10 cellular contexts compared by ENCODE assay signal in the genomic region with DNA sequence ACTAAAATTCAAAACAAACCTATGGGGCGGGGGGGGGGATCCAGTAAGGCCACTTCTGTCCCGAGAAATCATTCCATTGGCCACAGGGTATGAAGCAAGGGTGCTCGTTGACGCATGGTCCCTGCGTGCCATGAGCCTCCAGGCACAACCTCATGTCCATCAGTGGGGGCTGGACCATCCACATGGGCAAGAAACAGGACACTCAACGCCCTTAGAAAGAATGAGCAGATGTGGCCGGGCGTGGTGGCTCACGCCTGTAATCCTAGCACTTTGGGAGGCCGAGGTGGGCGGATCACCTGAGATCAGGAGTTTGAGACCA. TPM values are rescaled to one million over a fixed set of nuclear protein-coding genes. Genes with fewer than 3 reads are reported as not detected.
DNase-seq lines count a peak whose midpoint lies in the region; ATAC-seq and TF ChIP-seq lines count a peak whose summit lies in the region.
"Had no signal": no experiment of that assay in that cellular context is flagged by ENCODE, and none has a peak within 500 bp of the region (broad histone marks: within the 10 kb centered on the region; RNA-seq: fewer than 3 reads in every experiment).

No MANE protein-coding gene starts in this region.

- DNase-seq in activated CD4-positive, alpha-beta T cell treated with anti-CD3 and anti-CD28 coated beads, Interleukin-2, amount 10 ng/mL, durations not matched to agents 7 days and 5 days, result no peak
- DNase-seq in activated CD4-positive, alpha-beta T cell treated with anti-CD3 and anti-CD28 coated beads for 4 hours, result no peak
- DNase-seq in breast epithelium (ENCODE audit: low spot score in 2 of 2), result no peak
- no peak for DNase-seq in memory B cell (ENCODE audit: low spot score in 2 of 2)
- DNase-seq in thyroid gland, result peak in 1 of 2 donors; percentile 51
- DNase-seq in NCI-H2029 treated with DMSO at 0.1 percent for 48 hours (lab: John Stamatoyannopoulos, UW), result no peak
- DNase-seq in NCI-H2107 treated with DMSO at 0.1 percent for 48 hours (lab: John Stamatoyannopoulos, UW; ENCODE audit: unreplicated experiment), result no peak
- DNase-seq: effector CD4-positive, alpha-beta T cell; NCI-H2081 treated with DMSO at 0.1 percent for 48 hours had no signal

- H3K9me3 ChIP-seq in breast epithelium (no peaks in the 10 kb centered on the region), thyroid gland (no peaks in the 10 kb centered on the region)

- POLR2A ChIA-PET in activated CD4-positive, alpha-beta T cell treated with anti-CD3 and anti-CD28 coated beads, Interleukin-2, amount 10 ng/mL, durations not matched to agents 7 days and 5 days (lab: Charles Lee), result no interaction called here

- no peak for TF ChIP-seq POLR2A in breast epithelium (IDR thresholded peaks at IDR 0.05)
- TF ChIP-seq POLR2A in thyroid gland (IDR thresholded peaks at IDR 0.05), result no peak

- peaks cover 16% of the 10 kb centered on the region for H3K4me1 Mint-ChIP-seq in activated CD4-positive, alpha-beta T cell treated with anti-CD3 and anti-CD28 coated beads, Interleukin-2, amount 10 ng/mL, durations not matched to agents 7 days and 5 days
- peaks cover 13% of the 10 kb centered on the region for H3K4me1 Mint-ChIP-seq in memory B cell

- H3K4me3 ChIP-seq in breast epithelium (no peak overlapping the region), thyroid gland (replicated peaks in 1 of 3) (no peak overlapping the region)

- intact Hi-C loops in breast epithelium (cut with DNase I; ENCODE audit: low total_unique reads) (no loop called here), thyroid gland (cut with DNase I) (no loop called here)

- no peaks in the 10 kb centered on the region for H3K36me3 Mint-ChIP-seq in activated CD4-positive, alpha-beta T cell treated with anti-CD3 and anti-CD28 coated beads, Interleukin-2, amount 10 ng/mL, durations not matched to agents 7 days and 5 days (ENCODE audit: low read depth)
- H3K36me3 Mint-ChIP-seq in memory B cell, result peaks cover 8% of the 10 kb centered on the region

- TF ChIP-seq CTCF in breast epithelium (IDR thresholded peaks at IDR 0.05), result no peak
- no peak for TF ChIP-seq CTCF in thyroid gland (IDR thresholded peaks at IDR 0.05)

- CTCF ChIA-PET in activated CD4-positive, alpha-beta T cell treated with anti-CD3 and anti-CD28 coated beads, Interleukin-2, amount 10 ng/mL, durations not matched to agents 7 days and 5 days (lab: Charles Lee), result interaction anchor here (1.1 kb wide), 1 partner anchor 13 kb away, joined by 3 read pairs; no protein-coding TSS in a partner anchor

- H3K27me3 ChIP-seq in breast epithelium (no peaks in the 10 kb centered on the region), thyroid gland (no peaks in the 10 kb centered on the region)

- peak overlapping the region; percentile 82 for H3K27ac Mint-ChIP-seq in activated CD4-positive, alpha-beta T cell treated with anti-CD3 and anti-CD28 coated beads, Interleukin-2, amount 10 ng/mL, durations not matched to agents 7 days and 5 days
- H3K27ac Mint-ChIP-seq in memory B cell, result peak overlapping the region; percentile 12

- H3K36me3 ChIP-seq in breast epithelium, result no peaks in the 10 kb centered on the region
- H3K36me3 ChIP-seq in thyroid gland, result no peaks in the 10 kb centered on the region

- no peak for ATAC-seq in memory B cell (ENCODE audit: low read depth)
- no peak for ATAC-seq in GM18867 (IDR thresholded peaks at IDR 0.05; ENCODE audit: unreplicated experiment)

- no peak overlapping the region for H3K4me3 Mint-ChIP-seq in activated CD4-positive, alpha-beta T cell treated with anti-CD3 and anti-CD28 coated beads, Interleukin-2, amount 10 ng/mL, durations not matched to agents 7 days and 5 days
- H3K4me3 Mint-ChIP-seq in memory B cell, result peak overlapping the region; percentile 67

- H3K4me1 ChIP-seq in breast epithelium (no peaks in the 10 kb centered on the region), thyroid gland (peaks cover 13 to 57% of the 10 kb centered on the region in 2 donors)

- peaks cover 7% of the 10 kb centered on the region for H3K27me3 Mint-ChIP-seq in activated CD4-positive, alpha-beta T cell treated with anti-CD3 and anti-CD28 coated beads, Interleukin-2, amount 10 ng/mL, durations not matched to agents 7 days and 5 days
- no peaks in the 10 kb centered on the region for H3K27me3 Mint-ChIP-seq in memory B cell

- no peaks in the 10 kb centered on the region for H3K9me3 Mint-ChIP-seq in activated CD4-positive, alpha-beta T cell treated with anti-CD3 and anti-CD28 coated beads, Interleukin-2, amount 10 ng/mL, durations not matched to agents 7 days and 5 days
- no peaks in the 10 kb centered on the region for H3K9me3 Mint-ChIP-seq in memory B cell

- WGBS in thyroid gland, 2 donors, result 49 to 76% methylated on average over 6 to 11 of the region's 11 CpGs

- H3K27ac ChIP-seq in breast epithelium (peak overlapping the region; percentile 33 to 34), thyroid gland (peak overlapping the region; percentile 20 to 87 (median 68))

RNA-seq across cellular contexts. Expression of a gene that starts 12.1 kb away (rescaled TPM):
- under 1 TPM; 0.07 to 0.21 TPM for total RNA-seq in activated CD4-positive, alpha-beta T cell treated with anti-CD3 and anti-CD28 coated beads, Interleukin-2, amount 10 ng/mL, durations not matched to agents 7 days and 5 days
- total RNA-seq in breast epithelium (10 to 100 TPM; 10.7 to 44.9 (median 15.2) TPM), thyroid gland (100 to 1,000 TPM in 1 of 4 donors, 10 to 100 TPM in 3; 16.9 to 133 (median 18.4) TPM)

Comparison
In these comparisons a context has a peak if more than half of its experiments do, and no peak if none do; other contexts are left out.
1. RNA of a gene that starts 12.1 kb away (total RNA-seq): 16.9 to 133 TPM in thyroid gland and 10.7 to 44.9 TPM in breast epithelium; 0.07 to 0.21 TPM in activated CD4-positive, alpha-beta T cell treated with anti-CD3 and anti-CD28 coated beads, Interleukin-2, amount 10 ng/mL, durations not matched to agents 7 days and 5 days; every median in the first group is over 4 times any median in the second.